ENCODE assay signal across 7 cellular contexts in genomic region chr1:38728176-38728908, GRCh38.
DNase-seq lines count a peak whose midpoint lies in the region; ATAC-seq lines count a peak whose summit lies in the region.

No MANE protein-coding gene starts in this region.

- H3K4me1 ChIP-seq in iPS-20b (ENCODE audit: insufficient read depth, low read length), result peaks cover 27% of the 10 kb centered on the region

- no peaks in the 10 kb centered on the region for H3K27me3 ChIP-seq in iPS-20b (ENCODE audit: insufficient read depth, low read length)

- H3K36me3 ChIP-seq in iPS-20b (ENCODE audit: insufficient read depth, low read depth, low read length), result no peaks in the 10 kb centered on the region

- H3K9me3 ChIP-seq in iPS-20b (ENCODE audit: insufficient read depth, low read depth, low read length), result no peaks in the 10 kb centered on the region

- peak overlapping the region; percentile 47; the same call in 1 of the 2 replicates for H3K4me3 ChIP-seq in iPS-20b (ENCODE audit: low read length)

- H3K27ac ChIP-seq in iPS-20b (ENCODE audit: low read length), result peak overlapping the region; percentile 76

- ATAC-seq in GM19463 (IDR thresholded peaks at IDR 0.05; ENCODE audit: unreplicated experiment), result no peak

- peak overlapping the region; percentile 66; the same call in 1 of the 2 replicates for H3K9ac ChIP-seq in iPS-20b (ENCODE audit: low read depth, low read length)

- DNase-seq in LHCN-M2 (ENCODE audit: low read depth) (peak; percentile 31), brain pericyte (ENCODE audit: low read depth, low spot score) (peak; percentile 71), superior temporal gyrus (ENCODE audit: extremely low spot score) (peak; percentile 17), NCI-H526 treated with DMSO at 0.1 percent for 48 hours (lab: John Stamatoyannopoulos, UW) (no peak)
- no peak for DNase-seq in effector CD8-positive, alpha-beta T cell (lab: John Stamatoyannopoulos, UW)

Comparison
In these comparisons a context has a peak if more than half of its experiments do, and no peak if none do; other contexts are left out.
1. DNase-seq: peak in LHCN-M2 (single experiment), brain pericyte (single experiment) and superior temporal gyrus (single experiment); none in NCI-H526 treated with DMSO at 0.1 percent for 48 hours (single experiment) and effector CD8-positive, alpha-beta T cell (single experiment).